Comparison of ENCODE assay signal across 11 cellular contexts in genomic region chr6:28206527-28207243, GRCh38. TPM values are rescaled to one million over a fixed set of nuclear protein-coding genes. Genes with fewer than 3 reads are reported as not detected.
DNase-seq lines count a peak whose midpoint lies in the region; ATAC-seq, FAIRE-seq and TF ChIP-seq lines count a peak whose summit lies in the region.
"Had no signal": no experiment of that assay in that cellular context is flagged by ENCODE, and none has a peak within 500 bp of the region (broad histone marks: within the 10 kb centered on the region; RNA-seq: fewer than 3 reads in every experiment).

No MANE protein-coding gene starts in this region.

- no peak overlapping the region for H3K27ac ChIP-seq in HUES64 (ENCODE audit: low read depth, low read length)
- no peak overlapping the region for H3K27ac ChIP-seq in duodenal mucosa (ENCODE audit: low read depth, low read length)
- H3K27ac ChIP-seq: esophagus squamous epithelium, SJSA1 had no signal

- peak; percentile 20 for DNase-seq in COLO829 (ENCODE audit: low spot score)
- no peak for DNase-seq in nephron progenitor cell
- DNase-seq in BE2C: no peak
- DNase-seq in D721Med (ENCODE audit: insufficient read length, low spot score): no peak
- DNase-seq: esophagus squamous epithelium, NCI-H510A had no signal

- H3K27me3 ChIP-seq in HUES64 (ENCODE audit: insufficient read depth, low read length): peaks cover 95% of the 10 kb centered on the region
- peaks cover 29 to 50% of the 10 kb centered on the region in 2 donors for H3K27me3 ChIP-seq in duodenal mucosa (ENCODE audit: control insufficient read depth in 1 of 2, insufficient read depth in 2 of 2, low read length in 2 of 2)
- H3K27me3 ChIP-seq in BE2C: peaks cover 61% of the 10 kb centered on the region

- H3K36me3 ChIP-seq in HUES64 (ENCODE audit: insufficient read depth, low read length): no peaks in the 10 kb centered on the region
- no peaks in the 10 kb centered on the region for H3K36me3 ChIP-seq in duodenal mucosa (ENCODE audit: control insufficient read depth in 1 of 2, insufficient read depth in 2 of 2, low read length in 2 of 2)
- H3K36me3 ChIP-seq in BE2C: no peaks in the 10 kb centered on the region
- H3K36me3 ChIP-seq: esophagus squamous epithelium, SJSA1 had no signal

- H3K9me3 ChIP-seq in HUES64 (ENCODE audit: insufficient read depth, low read depth, low read length): no peaks in the 10 kb centered on the region
- H3K9me3 ChIP-seq in duodenal mucosa (ENCODE audit: control insufficient read depth in 1 of 2, low read length in 2 of 2): peaks cover 0 to 3% of the 10 kb centered on the region in 2 donors
- no peaks in the 10 kb centered on the region for H3K9me3 ChIP-seq in BE2C
- H3K9me3 ChIP-seq: SJSA1 had no signal

- H3K4me3 Mint-ChIP-seq in nephron progenitor cell: peak overlapping the region; percentile 87

- no peak for ATAC-seq in GM21737 (IDR thresholded peaks at IDR 0.05; ENCODE audit: unreplicated experiment)
- ATAC-seq in HG03039 (IDR thresholded peaks at IDR 0.05; ENCODE audit: unreplicated experiment): no peak

- peaks cover 20% of the 10 kb centered on the region for H3K4me1 Mint-ChIP-seq in nephron progenitor cell

- peaks cover 47% of the 10 kb centered on the region for H3K9me3 Mint-ChIP-seq in nephron progenitor cell

- H3K9ac ChIP-seq in HUES64 (ENCODE audit: low read depth, low read length) (no peak overlapping the region), duodenal mucosa (ENCODE audit: low read depth in 1 of 2, low read length in 2 of 2) (no peak overlapping the region)

- peak overlapping the region; percentile 57 for H3K4me3 ChIP-seq in HUES64 (ENCODE audit: low read length)
- peak overlapping the region; percentile 56 to 73 for H3K4me3 ChIP-seq in duodenal mucosa (ENCODE audit: low read depth in 1 of 2, low read length in 2 of 2)
- no peak overlapping the region for H3K4me3 ChIP-seq in BE2C (ENCODE audit: low read depth, low read length)

- H3K4me1 ChIP-seq in HUES64 (ENCODE audit: insufficient read depth, low read length) (peaks cover 3% of the 10 kb centered on the region; the same call in 1 of the 2 replicates), duodenal mucosa (ENCODE audit: control insufficient read depth in 1 of 2, insufficient read depth in 2 of 2, low read length in 2 of 2) (peaks cover 16 to 23% of the 10 kb centered on the region in 2 donors), BE2C (no peaks in the 10 kb centered on the region)

- TF ChIP-seq CTCF in nephron progenitor cell (IDR thresholded peaks at IDR 0.05) (no peak), BE2C (IDR thresholded peaks at IDR 0.05; ENCODE audit: low read depth, low read length) (no peak), D721Med (IDR thresholded peaks at IDR 0.05; ENCODE audit: insufficient read depth, missing control alignments) (no peak)

- no peaks in the 10 kb centered on the region for H3K36me3 Mint-ChIP-seq in nephron progenitor cell (ENCODE audit: low read depth)

- 6% methylated on average over 8 of the region's 10 CpGs for WGBS in HUES64

- H3K27me3 Mint-ChIP-seq in nephron progenitor cell (ENCODE audit: low read depth, poor library complexity): peaks cover 94% of the 10 kb centered on the region

- H3K27ac Mint-ChIP-seq in nephron progenitor cell: no peak overlapping the region

- no peak for FAIRE-seq in D721Med (lab: Jason Lieb, UNC)

RNA-seq across cellular contexts. Expression of gene ZSCAN9, which starts 18.4 kb away (rescaled TPM):
- 11.2 TPM for polyA plus RNA-seq in HUES64 (2013, experiment 1 of 2)
- polyA plus RNA-seq in HUES64 (2013, experiment 2 of 2): 13.0 TPM
- polyA plus RNA-seq in BE2C (2012; ENCODE audit: insufficient read depth, insufficient read length, low read depth): 23.5 TPM

RNA-seq across cellular contexts. Expression of gene ZKSCAN4, which starts 45.4 kb away (rescaled TPM):
- polyA plus RNA-seq in HUES64 (2013, experiment 1 of 2): 4.5 TPM
- polyA plus RNA-seq in HUES64 (2013, experiment 2 of 2): 4.9 TPM
- 5.4 TPM for polyA plus RNA-seq in BE2C (2012; ENCODE audit: insufficient read depth, insufficient read length, low read depth)

RNA-seq across cellular contexts. Expression of gene NKAPL, which starts 52.4 kb away (rescaled TPM):
- polyA plus RNA-seq in HUES64 (2013, experiment 1 of 2): not detected
- not detected for polyA plus RNA-seq in HUES64 (2013, experiment 2 of 2)
- polyA plus RNA-seq in BE2C (2012; ENCODE audit: insufficient read depth, insufficient read length, low read depth): 0.45 TPM
